ENCODE assay signal across 9 cellular contexts in genomic region chr7:521221-522070, GRCh38. TPM values are rescaled to one million over a fixed set of nuclear protein-coding genes. Genes with fewer than 3 reads are reported as not detected.
A peak's percentile ranks its signal among the peaks of the same experiment; 100 is the strongest.
DNase-seq lines count a peak whose midpoint lies in the region; ATAC-seq and TF ChIP-seq lines count a peak whose summit lies in the region.
"Had no signal": no experiment of that assay in that cellular context is flagged by ENCODE, and none has a peak within 500 bp of the region (broad histone marks: within the 10 kb centered on the region; RNA-seq: fewer than 3 reads in every experiment).

No MANE protein-coding gene starts in this region.

- H3K27ac ChIP-seq in mesendoderm (ENCODE audit: low read depth, low read length) (no peak overlapping the region), upper lobe of right lung (peak overlapping the region; percentile 6)
- H3K27ac ChIP-seq: neutrophil had no signal

- no peak overlapping the region for H2BK120ac ChIP-seq in mesendoderm (ENCODE audit: low read depth, low read length)

- no peak for ATAC-seq in upper lobe of right lung
- no peak for ATAC-seq in HG02973 (IDR thresholded peaks at IDR 0.05; ENCODE audit: unreplicated experiment)
- ATAC-seq in GM18498 (IDR thresholded peaks at IDR 0.05; ENCODE audit: unreplicated experiment) = no peak

- H3K79me1 ChIP-seq in mesendoderm (ENCODE audit: low read length) = no peaks in the 10 kb centered on the region

- no peak overlapping the region for H3K4ac ChIP-seq in mesendoderm (ENCODE audit: low read depth, low read length)

- H3K27me3 ChIP-seq in mesendoderm (ENCODE audit: insufficient read depth, low read length, poor library complexity) = peaks cover 32% of the 10 kb centered on the region
- peaks cover 32% of the 10 kb centered on the region for H3K27me3 ChIP-seq in upper lobe of right lung

- H3K4me2 ChIP-seq in mesendoderm (ENCODE audit: low read length) = no peak overlapping the region

- no CpG with 5 or more reads among the region's 72 CpGs for WGBS in mesendoderm (ENCODE audit: extremely low coverage, insufficient coverage, low lambda C conversion rate)

- H2BK5ac ChIP-seq in mesendoderm (ENCODE audit: low read length) = no peak overlapping the region

- no peak overlapping the region for H4K8ac ChIP-seq in mesendoderm (ENCODE audit: low read depth, low read length)

- intact Hi-C loops in upper lobe of right lung (cut with DNase I) = no loop called here

- no peak overlapping the region for H4K5ac ChIP-seq in mesendoderm (ENCODE audit: low read length)

- peak overlapping the region; percentile 40 for H3K4me3 ChIP-seq in choroid plexus epithelial cell (ENCODE audit: low read depth, low read length)
- H3K4me3 ChIP-seq in mesendoderm (ENCODE audit: low read length) = no peak overlapping the region
- H3K4me3 ChIP-seq in upper lobe of right lung = peak overlapping the region; percentile 52

- peak overlapping the region; percentile 24 for H3K23ac ChIP-seq in mesendoderm (ENCODE audit: low read length)

- H2BK15ac ChIP-seq in mesendoderm (replicated peaks; ENCODE audit: low read depth) = no peak overlapping the region

- H3K79me2 ChIP-seq in mesendoderm (ENCODE audit: control insufficient read depth, insufficient read depth, low read length) = no peaks in the 10 kb centered on the region

- H3K36me3 ChIP-seq in mesendoderm (ENCODE audit: control insufficient read depth, insufficient read depth, low read length) = no peaks in the 10 kb centered on the region
- H3K36me3 ChIP-seq in upper lobe of right lung = no peaks in the 10 kb centered on the region
- H3K36me3 ChIP-seq: neutrophil had no signal

- no peak overlapping the region for H3K56ac ChIP-seq in mesendoderm (ENCODE audit: low read length)

- H3K9ac ChIP-seq in mesendoderm (ENCODE audit: low read length) = no peak overlapping the region

- H2AK5ac ChIP-seq in mesendoderm (ENCODE audit: low read length) = no peak overlapping the region

- DNase-seq in ELR (ENCODE audit: low read depth) (peak; percentile 60), NAMALWA (ENCODE audit: low spot score) (peak; percentile 42), choroid plexus epithelial cell (ENCODE audit: low read depth) (no peak), mesendoderm (peak; percentile 45), upper lobe of right lung (peak; percentile 85), NCI-H446 (lab: John Stamatoyannopoulos, UW) (no peak)

- no peak for TF ChIP-seq CTCF in choroid plexus epithelial cell (conservative IDR thresholded peaks at IDR 0.05; ENCODE audit: low read depth, low read length)
- no peak for TF ChIP-seq CTCF in upper lobe of right lung (IDR thresholded peaks at IDR 0.05)

- no peaks in the 10 kb centered on the region for H3K9me3 ChIP-seq in upper lobe of right lung
- H3K9me3 ChIP-seq: neutrophil had no signal

- H3K4me1 ChIP-seq in mesendoderm (ENCODE audit: control insufficient read depth, low read depth, low read length) = no peaks in the 10 kb centered on the region
- H3K4me1 ChIP-seq in upper lobe of right lung = peaks cover 32% of the 10 kb centered on the region

- no peak overlapping the region for H3K18ac ChIP-seq in mesendoderm (ENCODE audit: low read length)

RNA-seq across cellular contexts. Expression of gene PDGFA, which starts 1.8 kb away (rescaled TPM):
- 11.3 TPM for polyA plus RNA-seq in mesendoderm (2013, experiment 1 of 2)
- polyA plus RNA-seq in mesendoderm (2013, experiment 2 of 2) = 11.5 TPM
- 57.1 TPM for total RNA-seq in upper lobe of right lung

Comparison
In these comparisons a context has a peak if more than half of its experiments do, and no peak if none do; other contexts are left out.
1. DNase-seq: peak in ELR (single experiment), NAMALWA (single experiment), mesendoderm (single experiment) and upper lobe of right lung (single experiment); none in choroid plexus epithelial cell (single experiment) and NCI-H446 (0 of 2).